ENCODE assay signal across 8 cellular contexts in genomic region chr17:75046583-75047289, GRCh38.
DNase-seq lines count a peak whose midpoint lies in the region; ATAC-seq and TF ChIP-seq lines count a peak whose summit lies in the region.

Gene ATP5PD (minus strand): TSS chr17:75046969. CDS start chr17:75042650, 4,319 bp downstream.
Gene KCTD2 (plus strand): TSS chr17:75047225. CDS start chr17:75047251, 26 bp downstream.

- in situ Hi-C loops in GM18951 (cut with MboI; ENCODE audit: low sequenced_read_pairs, unreplicated experiment): no loop called here

- TF ChIP-seq POLR2A in GM18951 (IDR thresholded peaks at IDR 0.05; ENCODE audit: extremely low read depth, insufficient read depth, insufficient read length): peak; percentile 94

- DNase-seq in AG08395 (ENCODE audit: low spot score): peak; percentile 98
- peak; percentile 99 for DNase-seq in NCI-H345 (lab: John Stamatoyannopoulos, UW)
- peak; percentile 86 to 90 (median 89) for DNase-seq in activated CD4-positive, CD25-positive, alpha-beta regulatory T cell (lab: John Stamatoyannopoulos, UW)
- peak; percentile 91 for DNase-seq in central memory CD4-positive, alpha-beta T cell
- DNase-seq in iris pigment epithelial cell (ENCODE audit: low read depth): peak; percentile 98
- DNase-seq in stimulated activated CD4-positive, alpha-beta T cell treated with anti-CD3 and anti-CD28 coated beads, Interleukin-12 subunit alpha, Interleukin-12 subunit beta, amount 100 ng/mL, for 24 hours (ENCODE audit: low read depth in 2 of 2): peak; percentile 92 to 95

- peak; percentile 93 for ATAC-seq in HG03196 (IDR thresholded peaks at IDR 0.05; ENCODE audit: unreplicated experiment)

Comparison
In these comparisons a context has a peak if more than half of its experiments do, and no peak if none do; other contexts are left out.
1. Peak in every context shown above with its lines: DNase-seq and ATAC-seq.